Comparison of ENCODE assay signal across 6 cellular contexts in the genomic region with DNA sequence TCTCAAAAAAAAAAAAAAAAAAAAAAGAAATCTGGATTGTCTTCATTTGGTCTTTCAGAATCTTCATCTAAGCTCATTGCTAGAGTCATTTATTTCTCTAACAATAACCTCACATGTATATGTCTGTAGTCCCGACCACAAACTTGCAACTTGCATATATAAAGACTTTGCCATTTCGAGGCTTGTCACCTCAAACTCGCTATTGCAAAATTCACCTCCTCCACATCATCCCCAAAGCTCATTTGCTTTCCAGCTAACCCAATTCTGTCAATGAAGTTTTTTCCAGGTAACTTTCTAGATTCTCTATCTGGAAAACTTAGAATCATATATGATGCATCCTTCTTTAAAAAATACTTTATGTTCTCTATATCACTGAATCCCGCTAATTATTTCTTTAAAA.
"Had no signal": no experiment of that assay in that cellular context is flagged by ENCODE, and none has a peak within 500 bp of the region (broad histone marks: within the 10 kb centered on the region; RNA-seq: fewer than 3 reads in every experiment).

No MANE protein-coding gene starts in this region.

- DNase-seq: IMR-90, KBM-7 had no signal

- H3K4me3 ChIP-seq: K562 had no signal

- H3K27ac ChIP-seq: HL-60 had no signal

- ATAC-seq: HepG2, K562 had no signal

- FAIRE-seq: HepG2, HTR-8/SVneo, K562 had no signal
